Comparison of ENCODE assay signal across 16 cellular contexts in genomic region chr3:160205606-160206005, GRCh38. TPM values are rescaled to one million over a fixed set of nuclear protein-coding genes. Genes with fewer than 3 reads are reported as not detected.
DNase-seq lines count a peak whose midpoint lies in the region; ATAC-seq, FAIRE-seq and TF ChIP-seq lines count a peak whose summit lies in the region.
"Had no signal": no experiment of that assay in that cellular context is flagged by ENCODE, and none has a peak within 500 bp of the region (broad histone marks: within the 10 kb centered on the region; RNA-seq: fewer than 3 reads in every experiment).

No MANE protein-coding gene starts in this region.

- H3K27ac Mint-ChIP-seq in MCF 10A (ENCODE audit: low read depth, unreplicated experiment) (no peak overlapping the region), neural progenitor cell (no peak overlapping the region)
- H3K27ac Mint-ChIP-seq: CD4-positive, CD25-positive, alpha-beta regulatory T cell had no signal

- FAIRE-seq in GM19239 (lab: Jason Lieb, UNC): no peak
- FAIRE-seq: HepG2, HTR-8/SVneo had no signal

- peak overlapping the region; percentile 21 for H2AFZ ChIP-seq in neural progenitor cell (replicated peaks)

- peaks cover 2% of the 10 kb centered on the region for H3K4me1 Mint-ChIP-seq in MCF 10A (ENCODE audit: insufficient read depth, unreplicated experiment)
- no peaks in the 10 kb centered on the region for H3K4me1 Mint-ChIP-seq in neural progenitor cell

- DNase-seq in MCF 10A (ENCODE audit: unreplicated experiment) (peak; percentile 44), breast epithelium (ENCODE audit: low spot score in 2 of 2) (no peak), fibroblast of mammary gland (ENCODE audit: low read depth) (peak; percentile 34), neural progenitor cell (ENCODE audit: low spot score) (no peak), GM19239 (ENCODE audit: insufficient read length, low spot score) (no peak), NCI-H510A treated with DMSO at 0.1 percent for 48 hours (lab: John Stamatoyannopoulos, UW) (no peak)
- DNase-seq: 8988T; CD4-positive, CD25-positive, alpha-beta regulatory T cell; DMS53; GF-D8; GOT3 had no signal

- H3K79me2 ChIP-seq in neural progenitor cell (ENCODE audit: low read depth): no peaks in the 10 kb centered on the region

- H3K27me3 Mint-ChIP-seq in MCF 10A (ENCODE audit: insufficient read depth, unreplicated experiment) (no peaks in the 10 kb centered on the region), neural progenitor cell (ENCODE audit: insufficient read depth, low read depth) (peaks cover 6% of the 10 kb centered on the region)

- H3K4me2 ChIP-seq in neural progenitor cell: no peak overlapping the region
- H3K4me2 ChIP-seq: BLaER1 treated with 17β-estradiol and CSF1 and Interleukin-3, amounts not matched to agents 10 nM and 100 nM had no signal

- H3K9ac ChIP-seq in neural progenitor cell: no peak overlapping the region
- H3K9ac ChIP-seq: BLaER1 treated with 17β-estradiol and CSF1 and Interleukin-3, amounts not matched to agents 10 nM and 100 nM had no signal

- CTCF ChIA-PET in MCF 10A (lab: Yijun Ruan, JAX): no interaction called here

- no peaks in the 10 kb centered on the region for H4K20me1 ChIP-seq in neural progenitor cell (ENCODE audit: low read depth)
- H4K20me1 ChIP-seq: BLaER1 treated with 17β-estradiol and CSF1 and Interleukin-3, amounts not matched to agents 10 nM and 100 nM had no signal

- ATAC-seq in HG02678 (IDR thresholded peaks at IDR 0.05; ENCODE audit: unreplicated experiment): no peak
- ATAC-seq: HepG2 had no signal

- TF ChIP-seq CTCF in MCF 10A (IDR thresholded peaks at IDR 0.05; ENCODE audit: unreplicated experiment) (no peak), breast epithelium (IDR thresholded peaks at IDR 0.05) (no peak), fibroblast of mammary gland (conservative IDR thresholded peaks at IDR 0.05; ENCODE audit: control insufficient read depth, insufficient read depth, low read depth, low read length) (no peak), neural progenitor cell (IDR thresholded peaks at IDR 0.05) (no peak)

- H3K36me3 Mint-ChIP-seq in MCF 10A (ENCODE audit: insufficient read depth, unreplicated experiment) (no peaks in the 10 kb centered on the region), neural progenitor cell (no peaks in the 10 kb centered on the region)
- H3K36me3 Mint-ChIP-seq: CD4-positive, CD25-positive, alpha-beta regulatory T cell had no signal

- H3K36me3 ChIP-seq in breast epithelium (no peaks in the 10 kb centered on the region), neural progenitor cell (no peaks in the 10 kb centered on the region)
- H3K36me3 ChIP-seq: BLaER1 treated with 17β-estradiol and CSF1 and Interleukin-3, amounts not matched to agents 10 nM and 100 nM; HAP-1 had no signal

- H3F3A ChIP-seq in neural progenitor cell (ENCODE audit: low read depth): no peaks in the 10 kb centered on the region

- BruUV-seq in MCF 10A (replicated peaks; lab: Mats Ljungman, UMichigan): no TSS peak

- intact Hi-C loops in MCF 10A (cut with micrococcal nuclease) (no loop called here), breast epithelium (cut with DNase I; ENCODE audit: low total_unique reads) (no loop called here)

- no peaks in the 10 kb centered on the region for H3K27me3 ChIP-seq in breast epithelium
- H3K27me3 ChIP-seq in neural progenitor cell: no peaks in the 10 kb centered on the region
- H3K27me3 ChIP-seq: BLaER1 treated with 17β-estradiol and CSF1 and Interleukin-3, amounts not matched to agents 10 nM and 100 nM had no signal

- H3K9me3 Mint-ChIP-seq in MCF 10A (ENCODE audit: unreplicated experiment): no peaks in the 10 kb centered on the region
- peaks cover 2% of the 10 kb centered on the region for H3K9me3 Mint-ChIP-seq in neural progenitor cell

- POLR2A ChIA-PET in MCF 10A (lab: Yijun Ruan, JAX): no interaction called here

- no peak overlapping the region for H3K4me3 ChIP-seq in breast epithelium
- no peak overlapping the region for H3K4me3 ChIP-seq in fibroblast of mammary gland (ENCODE audit: control insufficient read depth, low read depth, low read length)
- H3K4me3 ChIP-seq in neural progenitor cell: no peak overlapping the region
- H3K4me3 ChIP-seq: BLaER1 treated with 17β-estradiol and CSF1 and Interleukin-3, amounts not matched to agents 10 nM and 100 nM; HAP-1 had no signal

- H3K9me3 ChIP-seq in breast epithelium (no peaks in the 10 kb centered on the region), neural progenitor cell (ENCODE audit: low read depth) (no peaks in the 10 kb centered on the region)
- H3K9me3 ChIP-seq: HAP-1 had no signal

- no peak for TF ChIP-seq POLR2A in breast epithelium (IDR thresholded peaks at IDR 0.05)

- no peaks in the 10 kb centered on the region for H3K4me1 ChIP-seq in breast epithelium
- no peaks in the 10 kb centered on the region for H3K4me1 ChIP-seq in neural progenitor cell
- H3K4me1 ChIP-seq: HAP-1 had no signal

- H3K27ac ChIP-seq in breast epithelium: no peak overlapping the region
- H3K27ac ChIP-seq in neural progenitor cell: no peak overlapping the region
- H3K27ac ChIP-seq: BLaER1 treated with 17β-estradiol and CSF1 and Interleukin-3, amounts not matched to agents 10 nM and 100 nM had no signal

- H3K4me3 Mint-ChIP-seq in MCF 10A (ENCODE audit: unreplicated experiment): no peak overlapping the region
- no peak overlapping the region for H3K4me3 Mint-ChIP-seq in neural progenitor cell
- H3K4me3 Mint-ChIP-seq: CD4-positive, CD25-positive, alpha-beta regulatory T cell had no signal

RNA-seq across cellular contexts. Expression of gene C3orf80, which starts 19.6 kb away (rescaled TPM):
- total RNA-seq in MCF 10A (2022) (0.28 and 0.29 TPM in 2 replicates), breast epithelium (under 1 TPM in 2 of 3 donors, not detected in 1; 0.15 to 0.16 TPM), neural progenitor cell (ENCODE audit: low replicate concordance) (not detected in 2 replicates)

Comparison
In these comparisons a context has a peak if more than half of its experiments do, and no peak if none do; other contexts are left out.
1. DNase-seq: peak in MCF 10A (single experiment) and fibroblast of mammary gland (single experiment); none in breast epithelium (0 of 2), neural progenitor cell (single experiment), GM19239 (single experiment) and NCI-H510A treated with DMSO at 0.1 percent for 48 hours (single experiment).